ENCODE assay signal across 8 cellular contexts in the genomic region with DNA sequence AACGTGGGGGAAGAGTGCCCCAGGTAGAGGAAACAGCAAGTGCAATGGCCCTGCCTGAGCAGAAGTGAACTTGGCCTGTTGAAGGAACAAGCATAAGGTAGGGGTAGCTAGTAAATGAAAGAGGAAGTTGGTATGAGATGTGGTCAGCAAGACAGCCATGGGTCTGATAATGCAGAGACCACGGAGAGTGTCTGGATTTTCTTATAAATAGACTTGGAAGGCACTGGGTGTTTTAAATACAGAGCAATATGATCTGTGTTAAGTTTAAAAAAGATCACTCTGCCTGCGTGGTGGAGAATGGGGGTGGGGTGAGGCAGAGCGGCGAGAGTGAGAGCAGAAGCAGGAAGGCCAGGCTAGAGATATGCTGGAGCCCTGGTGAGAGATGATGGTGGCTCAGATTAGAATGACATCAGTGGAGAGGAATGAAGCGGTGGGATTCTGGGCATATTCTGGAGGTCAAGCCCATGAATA. TPM values are rescaled to one million over a fixed set of nuclear protein-coding genes. Genes with fewer than 3 reads are reported as not detected.
DNase-seq lines count a peak whose midpoint lies in the region; ATAC-seq and TF ChIP-seq lines count a peak whose summit lies in the region.

No MANE protein-coding gene starts in this region.

- intact Hi-C loops in CD4-positive, alpha-beta T cell (cut with DNase I, micrococcal nuclease), result no loop called here
- intact Hi-C loops in sciatic nerve (cut with DNase I), result no loop called here

- POLR2A ChIA-PET in CD4-positive, alpha-beta T cell (lab: Charles Lee), result interaction anchor here (0.7 to 3.2 kb wide), 4 partner anchors 23 to 366 kb away, joined by 3 to 16 read pairs (median 4); no protein-coding TSS in a partner anchor

- H3K27ac ChIP-seq in CD4-positive, alpha-beta T cell (ENCODE audit: low read depth, low read length), result no peak overlapping the region
- H3K27ac ChIP-seq in SU-DHL-6 (ENCODE audit: low read depth, low read length), result peak overlapping the region; percentile 93

- no peak for TF ChIP-seq CTCF in CD4-positive, alpha-beta T cell (IDR thresholded peaks at IDR 0.05)
- no peak for TF ChIP-seq CTCF in SU-DHL-6 (IDR thresholded peaks at IDR 0.05; ENCODE audit: insufficient read depth, low read length, poor library complexity, severe bottlenecking)

- ATAC-seq in CD4-positive, alpha-beta T cell (ENCODE audit: poor library complexity), result peak; percentile 48
- ATAC-seq in HG03159 (IDR thresholded peaks at IDR 0.05; ENCODE audit: unreplicated experiment) (peak; percentile 93), esophagus mucosa (peak; percentile 67), sciatic nerve (peak; percentile 31)

- peaks cover 84% of the 10 kb centered on the region for H3K79me2 ChIP-seq in SU-DHL-6 (ENCODE audit: insufficient read depth, low read length)

- peak overlapping the region; percentile 62 for H3K4me3 Mint-ChIP-seq in CD4-positive, alpha-beta T cell

- no peaks in the 10 kb centered on the region for H3K9me3 Mint-ChIP-seq in CD4-positive, alpha-beta T cell

- peak overlapping the region; percentile 80 for H3K27ac Mint-ChIP-seq in CD4-positive, alpha-beta T cell

- H3K27me3 ChIP-seq in CD4-positive, alpha-beta T cell (ENCODE audit: control insufficient read depth, insufficient read depth, low read length), result no peaks in the 10 kb centered on the region
- no peaks in the 10 kb centered on the region for H3K27me3 ChIP-seq in SU-DHL-6 (ENCODE audit: low read length)

- H3K4me1 Mint-ChIP-seq in CD4-positive, alpha-beta T cell (ENCODE audit: low read depth), result peaks cover 57% of the 10 kb centered on the region

- H3K36me3 Mint-ChIP-seq in CD4-positive, alpha-beta T cell (ENCODE audit: low read depth), result peaks cover 21% of the 10 kb centered on the region

- no peaks in the 10 kb centered on the region for H3K27me3 Mint-ChIP-seq in CD4-positive, alpha-beta T cell

- H2AFZ ChIP-seq in SU-DHL-6 (ENCODE audit: low read depth, low read length, severe bottlenecking), result no peak overlapping the region

- peak overlapping the region; percentile 91 for H3K4me3 ChIP-seq in SU-DHL-6 (ENCODE audit: insufficient read depth, low read length, poor library complexity, severe bottlenecking)

- CTCF ChIA-PET in CD4-positive, alpha-beta T cell (lab: Charles Lee), result interaction anchor here (0.8 kb wide), 1 partner anchor 9 kb away, joined by 4 read pairs; no protein-coding TSS in a partner anchor

- H3K36me3 ChIP-seq in SU-DHL-6 (ENCODE audit: low read length), result peaks cover 26% of the 10 kb centered on the region

- DNase-seq in CD4-positive, alpha-beta T cell, result peak in 4 of 10 experiments; percentile 6 to 32 (median 18)
- peak; percentile 59 for DNase-seq in GM19240 (ENCODE audit: insufficient read length, low spot score)
- no peak for DNase-seq in sciatic nerve (ENCODE audit: low spot score)
- no peak for DNase-seq in NCI-H1417 treated with DMSO at 0.1 percent for 48 hours (lab: John Stamatoyannopoulos, UW)
- no peak for DNase-seq in NCI-H2107 (lab: John Stamatoyannopoulos, UW)

- H3K9me2 ChIP-seq in SU-DHL-6 (replicated peaks; ENCODE audit: insufficient read depth, low read length), result no peaks in the 10 kb centered on the region

- no peaks in the 10 kb centered on the region for H3K9me3 ChIP-seq in CD4-positive, alpha-beta T cell (ENCODE audit: control insufficient read depth, low read length)
- no peaks in the 10 kb centered on the region for H3K9me3 ChIP-seq in SU-DHL-6 (ENCODE audit: insufficient read depth, low read length)

- peak overlapping the region; percentile 94 for H3K4me2 ChIP-seq in SU-DHL-6 (ENCODE audit: low read depth, low read length, poor library complexity, severe bottlenecking)

- peaks cover 22% of the 10 kb centered on the region for H3F3A ChIP-seq in SU-DHL-6 (ENCODE audit: insufficient read depth)

- peak overlapping the region; percentile 48 for H3K9ac ChIP-seq in SU-DHL-6 (ENCODE audit: low read length)

- H4K20me1 ChIP-seq in SU-DHL-6 (ENCODE audit: low read depth, low read length), result no peaks in the 10 kb centered on the region

RNA-seq across cellular contexts. Expression of a gene that starts 4.2 kb away (rescaled TPM):
- total RNA-seq in CD4-positive, alpha-beta T cell, result 10 to 100 TPM; 26.7 to 29.1 TPM
- 2.2 TPM for total RNA-seq in esophagus mucosa
- total RNA-seq in sciatic nerve, result 23.0 TPM

Comparison
In these comparisons a context has a peak if more than half of its experiments do, and no peak if none do; other contexts are left out.
1. ATAC-seq: peak in every context shown above with its lines; median percentile 93 in HG03159; 67 in esophagus mucosa; 48 in CD4-positive, alpha-beta T cell; 31 in sciatic nerve.